Comparison of ENCODE assay signal across 1 cellular context in the genomic region with DNA sequence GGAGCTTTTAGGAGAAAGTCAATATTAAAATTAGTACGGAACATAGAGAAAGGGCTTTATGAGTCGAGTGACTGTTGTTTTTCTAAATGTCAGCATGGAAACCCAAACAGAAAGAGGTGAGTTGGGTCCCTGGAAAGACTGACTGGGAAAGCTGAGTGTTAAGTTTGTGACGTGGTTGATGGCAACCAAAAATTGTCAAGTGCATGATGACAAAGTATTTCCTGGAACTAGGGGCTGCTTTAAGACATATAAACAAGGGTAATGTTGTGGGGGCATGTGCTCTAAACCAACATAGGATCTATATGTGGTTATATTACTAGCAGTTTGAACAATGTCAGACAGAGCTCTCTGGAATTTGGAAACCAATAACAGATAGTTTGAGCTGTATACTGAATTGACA.
TF ChIP-seq lines count a peak whose summit lies in the region.

No MANE protein-coding gene starts in this region.

TF ChIP-seq in K562, 482 proteins besides CTCF, POLR2A, EP300 and RAD21 (continued from another document and continues in another):
- TF ChIP-seq, protein P1, sequence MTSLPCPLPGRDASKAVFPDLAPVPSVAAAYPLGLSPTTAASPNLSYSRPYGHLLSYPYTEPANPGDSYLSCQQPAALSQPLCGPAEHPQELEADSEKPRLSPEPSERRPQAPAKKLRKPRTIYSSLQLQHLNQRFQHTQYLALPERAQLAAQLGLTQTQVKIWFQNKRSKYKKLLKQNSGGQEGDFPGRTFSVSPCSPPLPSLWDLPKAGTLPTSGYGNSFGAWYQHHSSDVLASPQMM (CRISPR knock-in tag; IDR thresholded peaks at IDR 0.05): no peak
- TF ChIP-seq DMBX1 (CRISPR knock-in tag; IDR thresholded peaks at IDR 0.05; ENCODE audit: borderline replicate concordance) (no peak), POLR2AphosphoS2 (IDR thresholded peaks at IDR 0.05; ENCODE audit: low read length) (no peak), SMAD1 (IDR thresholded peaks at IDR 0.05; ENCODE audit: low read depth, low read length, partially characterized antibody) (no peak), ILK (tag; IDR thresholded peaks at IDR 0.05; ENCODE audit: borderline replicate concordance, low read depth) (no peak), FOS (IDR thresholded peaks at IDR 0.05; ENCODE audit: extremely low read depth, insufficient read length) (no peak), NCOR1 (IDR thresholded peaks at IDR 0.05) (no peak), ZNF830 (CRISPR knock-in tag; IDR thresholded peaks at IDR 0.05) (no peak), CREB1 (IDR thresholded peaks at IDR 0.05) (no peak), CREB1 (CRISPR knock-in tag; IDR thresholded peaks at IDR 0.05) (no peak)
- TF ChIP-seq, protein P2, sequence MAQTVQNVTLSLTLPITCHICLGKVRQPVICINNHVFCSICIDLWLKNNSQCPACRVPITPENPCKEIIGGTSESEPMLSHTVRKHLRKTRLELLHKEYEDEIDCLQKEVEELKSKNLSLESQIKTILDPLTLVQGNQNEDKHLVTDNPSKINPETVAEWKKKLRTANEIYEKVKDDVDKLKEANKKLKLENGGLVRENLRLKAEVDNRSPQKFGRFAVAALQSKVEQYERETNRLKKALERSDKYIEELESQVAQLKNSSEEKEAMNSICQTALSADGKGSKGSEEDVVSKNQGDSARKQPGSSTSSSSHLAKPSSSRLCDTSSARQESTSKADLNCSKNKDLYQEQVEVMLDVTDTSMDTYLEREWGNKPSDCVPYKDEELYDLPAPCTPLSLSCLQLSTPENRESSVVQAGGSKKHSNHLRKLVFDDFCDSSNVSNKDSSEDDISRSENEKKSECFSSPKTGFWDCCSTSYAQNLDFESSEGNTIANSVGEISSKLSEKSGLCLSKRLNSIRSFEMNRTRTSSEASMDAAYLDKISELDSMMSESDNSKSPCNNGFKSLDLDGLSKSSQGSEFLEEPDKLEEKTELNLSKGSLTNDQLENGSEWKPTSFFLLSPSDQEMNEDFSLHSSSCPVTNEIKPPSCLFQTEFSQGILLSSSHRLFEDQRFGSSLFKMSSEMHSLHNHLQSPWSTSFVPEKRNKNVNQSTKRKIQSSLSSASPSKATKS (CRISPR knock-in tag; IDR thresholded peaks at IDR 0.05): no peak
- TF ChIP-seq, protein P3, sequence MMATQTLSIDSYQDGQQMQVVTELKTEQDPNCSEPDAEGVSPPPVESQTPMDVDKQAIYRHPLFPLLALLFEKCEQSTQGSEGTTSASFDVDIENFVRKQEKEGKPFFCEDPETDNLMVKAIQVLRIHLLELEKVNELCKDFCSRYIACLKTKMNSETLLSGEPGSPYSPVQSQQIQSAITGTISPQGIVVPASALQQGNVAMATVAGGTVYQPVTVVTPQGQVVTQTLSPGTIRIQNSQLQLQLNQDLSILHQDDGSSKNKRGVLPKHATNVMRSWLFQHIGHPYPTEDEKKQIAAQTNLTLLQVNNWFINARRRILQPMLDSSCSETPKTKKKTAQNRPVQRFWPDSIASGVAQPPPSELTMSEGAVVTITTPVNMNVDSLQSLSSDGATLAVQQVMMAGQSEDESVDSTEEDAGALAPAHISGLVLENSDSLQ (IDR thresholded peaks at IDR 0.05): peak; percentile 36; the same call in 1 of the 2 replicates
- TF ChIP-seq, protein P4, sequence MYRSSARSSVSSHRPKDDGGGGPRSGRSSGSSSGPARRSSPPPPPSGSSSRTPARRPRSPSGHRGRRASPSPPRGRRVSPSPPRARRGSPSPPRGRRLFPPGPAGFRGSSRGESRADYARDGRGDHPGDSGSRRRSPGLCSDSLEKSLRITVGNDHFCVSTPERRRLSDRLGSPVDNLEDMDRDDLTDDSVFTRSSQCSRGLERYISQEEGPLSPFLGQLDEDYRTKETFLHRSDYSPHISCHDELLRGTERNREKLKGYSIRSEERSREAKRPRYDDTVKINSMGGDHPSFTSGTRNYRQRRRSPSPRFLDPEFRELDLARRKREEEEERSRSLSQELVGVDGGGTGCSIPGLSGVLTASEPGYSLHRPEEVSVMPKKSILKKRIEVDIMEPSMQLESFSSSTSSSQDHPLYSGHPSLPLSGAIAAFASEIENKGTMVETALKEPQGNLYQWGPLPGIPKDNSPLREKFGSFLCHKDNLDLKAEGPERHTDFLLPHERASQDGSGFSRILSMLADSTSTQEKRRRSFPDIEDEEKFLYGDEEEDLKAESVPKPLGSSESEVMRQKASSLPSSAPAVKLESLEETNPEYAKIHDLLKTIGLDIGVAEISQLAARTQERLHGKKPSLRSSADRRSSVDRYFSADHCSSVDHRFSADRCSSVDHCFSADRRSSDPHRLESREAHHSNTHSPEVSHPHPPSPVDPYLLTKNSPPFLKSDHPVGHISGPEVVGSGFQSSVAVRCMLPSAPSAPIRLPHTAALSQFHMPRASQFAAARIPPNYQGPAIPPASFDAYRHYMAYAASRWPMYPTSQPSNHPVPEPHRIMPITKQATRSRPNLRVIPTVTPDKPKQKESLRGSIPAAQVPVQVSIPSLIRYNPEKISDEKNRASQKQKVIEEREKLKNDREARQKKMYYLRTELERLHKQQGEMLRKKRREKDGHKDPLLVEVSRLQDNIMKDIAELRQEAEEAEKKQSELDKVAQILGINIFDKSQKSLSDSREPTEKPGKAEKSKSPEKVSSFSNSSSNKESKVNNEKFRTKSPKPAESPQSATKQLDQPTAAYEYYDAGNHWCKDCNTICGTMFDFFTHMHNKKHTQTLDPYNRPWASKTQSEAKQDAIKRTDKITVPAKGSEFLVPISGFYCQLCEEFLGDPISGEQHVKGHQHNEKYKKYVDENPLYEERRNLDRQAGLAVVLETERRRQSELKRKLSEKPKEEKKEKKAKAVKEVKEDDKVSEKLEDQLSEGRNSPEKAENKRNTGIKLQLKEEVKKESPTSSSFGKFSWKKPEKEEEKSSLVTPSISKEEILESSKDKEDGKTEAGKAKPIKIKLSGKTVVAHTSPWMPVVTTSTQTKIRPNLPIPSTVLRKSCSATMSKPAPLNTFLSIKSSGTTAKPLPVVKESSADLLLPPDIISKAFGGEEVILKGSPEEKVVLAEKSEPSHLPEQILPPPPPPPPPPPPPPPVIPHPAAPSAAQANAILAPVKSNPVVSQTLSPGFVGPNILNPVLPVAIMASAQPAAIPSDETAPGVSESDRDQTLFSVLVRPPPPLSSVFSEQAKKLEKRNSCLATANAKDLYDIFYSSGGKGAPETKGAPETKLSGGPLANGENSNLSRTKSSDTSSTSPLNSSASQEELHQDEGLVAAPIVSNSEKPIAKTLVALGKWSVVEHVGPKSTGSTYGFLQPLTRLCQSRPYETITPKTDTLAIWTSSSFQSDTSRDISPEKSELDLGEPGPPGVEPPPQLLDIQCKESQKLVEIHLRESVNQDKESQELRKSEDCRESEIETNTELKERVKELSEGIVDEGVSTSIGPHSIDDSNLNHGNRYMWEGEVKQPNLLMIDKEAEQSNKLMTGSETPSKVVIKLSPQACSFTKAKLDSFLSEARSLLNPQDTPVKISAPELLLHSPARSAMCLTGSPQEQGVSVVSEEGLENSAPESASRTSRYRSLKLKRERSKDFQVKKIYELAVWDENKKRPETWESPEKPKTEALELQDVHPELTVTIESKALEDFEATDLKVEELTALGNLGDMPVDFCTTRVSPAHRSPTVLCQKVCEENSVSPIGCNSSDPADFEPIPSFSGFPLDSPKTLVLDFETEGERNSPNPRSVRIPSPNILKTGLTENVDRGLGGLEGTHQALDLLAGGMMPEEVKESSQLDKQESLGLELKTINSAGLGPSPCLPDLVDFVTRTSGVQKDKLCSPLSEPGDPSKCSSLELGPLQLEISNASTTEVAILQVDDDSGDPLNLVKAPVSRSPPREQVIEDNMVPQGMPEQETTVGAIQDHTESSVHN (IDR thresholded peaks at IDR 0.05; ENCODE audit: borderline replicate concordance in 1 of 2, low read depth in 1 of 2): no peak
- TF ChIP-seq, protein P5, sequence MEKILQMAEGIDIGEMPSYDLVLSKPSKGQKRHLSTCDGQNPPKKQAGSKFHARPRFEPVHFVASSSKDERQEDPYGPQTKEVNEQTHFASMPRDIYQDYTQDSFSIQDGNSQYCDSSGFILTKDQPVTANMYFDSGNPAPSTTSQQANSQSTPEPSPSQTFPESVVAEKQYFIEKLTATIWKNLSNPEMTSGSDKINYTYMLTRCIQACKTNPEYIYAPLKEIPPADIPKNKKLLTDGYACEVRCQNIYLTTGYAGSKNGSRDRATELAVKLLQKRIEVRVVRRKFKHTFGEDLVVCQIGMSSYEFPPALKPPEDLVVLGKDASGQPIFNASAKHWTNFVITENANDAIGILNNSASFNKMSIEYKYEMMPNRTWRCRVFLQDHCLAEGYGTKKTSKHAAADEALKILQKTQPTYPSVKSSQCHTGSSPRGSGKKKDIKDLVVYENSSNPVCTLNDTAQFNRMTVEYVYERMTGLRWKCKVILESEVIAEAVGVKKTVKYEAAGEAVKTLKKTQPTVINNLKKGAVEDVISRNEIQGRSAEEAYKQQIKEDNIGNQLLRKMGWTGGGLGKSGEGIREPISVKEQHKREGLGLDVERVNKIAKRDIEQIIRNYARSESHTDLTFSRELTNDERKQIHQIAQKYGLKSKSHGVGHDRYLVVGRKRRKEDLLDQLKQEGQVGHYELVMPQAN (IDR thresholded peaks at IDR 0.05; ENCODE audit: borderline replicate concordance): no peak
- TF ChIP-seq, protein P6, sequence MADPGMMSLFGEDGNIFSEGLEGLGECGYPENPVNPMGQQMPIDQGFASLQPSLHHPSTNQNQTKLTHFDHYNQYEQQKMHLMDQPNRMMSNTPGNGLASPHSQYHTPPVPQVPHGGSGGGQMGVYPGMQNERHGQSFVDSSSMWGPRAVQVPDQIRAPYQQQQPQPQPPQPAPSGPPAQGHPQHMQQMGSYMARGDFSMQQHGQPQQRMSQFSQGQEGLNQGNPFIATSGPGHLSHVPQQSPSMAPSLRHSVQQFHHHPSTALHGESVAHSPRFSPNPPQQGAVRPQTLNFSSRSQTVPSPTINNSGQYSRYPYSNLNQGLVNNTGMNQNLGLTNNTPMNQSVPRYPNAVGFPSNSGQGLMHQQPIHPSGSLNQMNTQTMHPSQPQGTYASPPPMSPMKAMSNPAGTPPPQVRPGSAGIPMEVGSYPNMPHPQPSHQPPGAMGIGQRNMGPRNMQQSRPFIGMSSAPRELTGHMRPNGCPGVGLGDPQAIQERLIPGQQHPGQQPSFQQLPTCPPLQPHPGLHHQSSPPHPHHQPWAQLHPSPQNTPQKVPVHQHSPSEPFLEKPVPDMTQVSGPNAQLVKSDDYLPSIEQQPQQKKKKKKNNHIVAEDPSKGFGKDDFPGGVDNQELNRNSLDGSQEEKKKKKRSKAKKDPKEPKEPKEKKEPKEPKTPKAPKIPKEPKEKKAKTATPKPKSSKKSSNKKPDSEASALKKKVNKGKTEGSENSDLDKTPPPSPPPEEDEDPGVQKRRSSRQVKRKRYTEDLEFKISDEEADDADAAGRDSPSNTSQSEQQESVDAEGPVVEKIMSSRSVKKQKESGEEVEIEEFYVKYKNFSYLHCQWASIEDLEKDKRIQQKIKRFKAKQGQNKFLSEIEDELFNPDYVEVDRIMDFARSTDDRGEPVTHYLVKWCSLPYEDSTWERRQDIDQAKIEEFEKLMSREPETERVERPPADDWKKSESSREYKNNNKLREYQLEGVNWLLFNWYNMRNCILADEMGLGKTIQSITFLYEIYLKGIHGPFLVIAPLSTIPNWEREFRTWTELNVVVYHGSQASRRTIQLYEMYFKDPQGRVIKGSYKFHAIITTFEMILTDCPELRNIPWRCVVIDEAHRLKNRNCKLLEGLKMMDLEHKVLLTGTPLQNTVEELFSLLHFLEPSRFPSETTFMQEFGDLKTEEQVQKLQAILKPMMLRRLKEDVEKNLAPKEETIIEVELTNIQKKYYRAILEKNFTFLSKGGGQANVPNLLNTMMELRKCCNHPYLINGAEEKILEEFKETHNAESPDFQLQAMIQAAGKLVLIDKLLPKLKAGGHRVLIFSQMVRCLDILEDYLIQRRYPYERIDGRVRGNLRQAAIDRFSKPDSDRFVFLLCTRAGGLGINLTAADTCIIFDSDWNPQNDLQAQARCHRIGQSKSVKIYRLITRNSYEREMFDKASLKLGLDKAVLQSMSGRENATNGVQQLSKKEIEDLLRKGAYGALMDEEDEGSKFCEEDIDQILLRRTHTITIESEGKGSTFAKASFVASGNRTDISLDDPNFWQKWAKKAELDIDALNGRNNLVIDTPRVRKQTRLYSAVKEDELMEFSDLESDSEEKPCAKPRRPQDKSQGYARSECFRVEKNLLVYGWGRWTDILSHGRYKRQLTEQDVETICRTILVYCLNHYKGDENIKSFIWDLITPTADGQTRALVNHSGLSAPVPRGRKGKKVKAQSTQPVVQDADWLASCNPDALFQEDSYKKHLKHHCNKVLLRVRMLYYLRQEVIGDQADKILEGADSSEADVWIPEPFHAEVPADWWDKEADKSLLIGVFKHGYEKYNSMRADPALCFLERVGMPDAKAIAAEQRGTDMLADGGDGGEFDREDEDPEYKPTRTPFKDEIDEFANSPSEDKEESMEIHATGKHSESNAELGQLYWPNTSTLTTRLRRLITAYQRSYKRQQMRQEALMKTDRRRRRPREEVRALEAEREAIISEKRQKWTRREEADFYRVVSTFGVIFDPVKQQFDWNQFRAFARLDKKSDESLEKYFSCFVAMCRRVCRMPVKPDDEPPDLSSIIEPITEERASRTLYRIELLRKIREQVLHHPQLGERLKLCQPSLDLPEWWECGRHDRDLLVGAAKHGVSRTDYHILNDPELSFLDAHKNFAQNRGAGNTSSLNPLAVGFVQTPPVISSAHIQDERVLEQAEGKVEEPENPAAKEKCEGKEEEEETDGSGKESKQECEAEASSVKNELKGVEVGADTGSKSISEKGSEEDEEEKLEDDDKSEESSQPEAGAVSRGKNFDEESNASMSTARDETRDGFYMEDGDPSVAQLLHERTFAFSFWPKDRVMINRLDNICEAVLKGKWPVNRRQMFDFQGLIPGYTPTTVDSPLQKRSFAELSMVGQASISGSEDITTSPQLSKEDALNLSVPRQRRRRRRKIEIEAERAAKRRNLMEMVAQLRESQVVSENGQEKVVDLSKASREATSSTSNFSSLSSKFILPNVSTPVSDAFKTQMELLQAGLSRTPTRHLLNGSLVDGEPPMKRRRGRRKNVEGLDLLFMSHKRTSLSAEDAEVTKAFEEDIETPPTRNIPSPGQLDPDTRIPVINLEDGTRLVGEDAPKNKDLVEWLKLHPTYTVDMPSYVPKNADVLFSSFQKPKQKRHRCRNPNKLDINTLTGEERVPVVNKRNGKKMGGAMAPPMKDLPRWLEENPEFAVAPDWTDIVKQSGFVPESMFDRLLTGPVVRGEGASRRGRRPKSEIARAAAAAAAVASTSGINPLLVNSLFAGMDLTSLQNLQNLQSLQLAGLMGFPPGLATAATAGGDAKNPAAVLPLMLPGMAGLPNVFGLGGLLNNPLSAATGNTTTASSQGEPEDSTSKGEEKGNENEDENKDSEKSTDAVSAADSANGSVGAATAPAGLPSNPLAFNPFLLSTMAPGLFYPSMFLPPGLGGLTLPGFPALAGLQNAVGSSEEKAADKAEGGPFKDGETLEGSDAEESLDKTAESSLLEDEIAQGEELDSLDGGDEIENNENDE (IDR thresholded peaks at IDR 0.05; ENCODE audit: low read depth, low read length): no peak
